20 cellular contexts compared by ENCODE assay signal in the genomic region with DNA sequence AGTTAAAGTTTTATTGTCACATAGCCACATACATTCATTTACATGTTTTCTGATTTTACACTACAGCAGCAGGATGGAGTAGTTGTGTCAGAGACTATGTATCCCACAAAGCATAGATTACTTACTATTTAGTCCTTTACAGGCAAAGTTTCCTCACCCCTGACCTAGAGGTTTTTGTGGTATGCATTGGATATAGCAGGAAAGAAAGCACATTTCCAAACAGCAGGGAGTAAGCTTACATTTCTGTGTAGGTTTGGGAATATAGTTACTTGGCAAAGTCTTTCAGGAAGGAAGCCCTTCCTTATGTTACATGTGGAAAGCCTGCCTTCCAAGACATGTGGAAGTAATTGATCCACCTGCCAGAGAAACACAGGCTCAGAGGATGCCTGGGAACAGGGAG.
"Had no signal": no experiment of that assay in that cellular context is flagged by ENCODE, and none has a peak within 500 bp of the region (broad histone marks: within the 10 kb centered on the region; RNA-seq: fewer than 3 reads in every experiment).

No MANE protein-coding gene starts in this region.

- ATAC-seq: gastrocnemius medialis; heart right ventricle; left cardiac atrium; left lung; left ventricle myocardium superior; lower lobe of right lung; naive thymus-derived CD4-positive, alpha-beta T cell had no signal

- H3K36me3 ChIP-seq: left lung, lower lobe of right lung had no signal

- H3K27ac ChIP-seq: coronary artery, dorsolateral prefrontal cortex, esophagus muscularis mucosa, gastrocnemius medialis, heart right ventricle, left lung, lower lobe of right lung had no signal

- H3K36me3 Mint-ChIP-seq: naive thymus-derived CD4-positive, alpha-beta T cell had no signal

- H3K4me1 ChIP-seq: esophagus muscularis mucosa, left lung, lower lobe of right lung had no signal

- H3K27ac Mint-ChIP-seq: naive thymus-derived CD4-positive, alpha-beta T cell had no signal

- H3K4me3 Mint-ChIP-seq: naive thymus-derived CD4-positive, alpha-beta T cell had no signal

- H3K4me3 ChIP-seq: coronary artery, dorsolateral prefrontal cortex, esophagus muscularis mucosa, gastrocnemius medialis, heart right ventricle, left lung, lower lobe of right lung had no signal

- H3K9me3 ChIP-seq: esophagus muscularis mucosa, gastrocnemius medialis, heart right ventricle, left lung, lower lobe of right lung had no signal

- DNase-seq: dermis blood vessel endothelial cell; dorsolateral prefrontal cortex; effector CD4-positive, alpha-beta T cell; effector memory CD4-positive, alpha-beta T cell; foreskin fibroblast; foreskin melanocyte; gastrocnemius medialis; glutamatergic neuron; head of caudate nucleus; heart right ventricle; hippocampal formation; left cardiac atrium; left lung; left ventricle myocardium superior; lower lobe of right lung; mesenchymal stem cell; midbrain; naive thymus-derived CD4-positive, alpha-beta T cell had no signal

- H3K27me3 ChIP-seq: dorsolateral prefrontal cortex, esophagus muscularis mucosa, gastrocnemius medialis, heart right ventricle, left lung had no signal
